13 cellular contexts compared by ENCODE assay signal in genomic region chr11:69009441-69010211, GRCh38. TPM values are rescaled to one million over a fixed set of nuclear protein-coding genes. Genes with fewer than 3 reads are reported as not detected.
DNase-seq lines count a peak whose midpoint lies in the region; ATAC-seq and TF ChIP-seq lines count a peak whose summit lies in the region.
"Had no signal": no experiment of that assay in that cellular context is flagged by ENCODE, and none has a peak within 500 bp of the region (broad histone marks: within the 10 kb centered on the region; RNA-seq: fewer than 3 reads in every experiment).

No MANE protein-coding gene starts in this region.

- H3K36me3 Mint-ChIP-seq in nephron (ENCODE audit: low read depth), result no peaks in the 10 kb centered on the region
- H3K36me3 Mint-ChIP-seq: activated naive CD4-positive, alpha-beta T cell treated with anti-CD3 and anti-CD28 coated beads, Interleukin-2, amount 10 ng/mL, durations not matched to agents 7 days and 5 days had no signal

- CTCF ChIA-PET in PC-3 (lab: Charles Lee), result no interaction called here

- intact Hi-C loops in PC-3 (cut with micrococcal nuclease), result loop anchor here (2.0 kb wide), 1 partner anchor 39 kb away; the partner anchor contains the start of gene TPCN2

- no TSS peak for BruUV-seq in PC-3 (replicated peaks; lab: Mats Ljungman, UMichigan)

- H3K9me2 ChIP-seq in PC-3 (replicated peaks; ENCODE audit: low read length), result no peaks in the 10 kb centered on the region

- H3K9ac ChIP-seq in PC-3 (ENCODE audit: low read length), result peak overlapping the region; percentile 21; the same call in 1 of the 2 replicates

- POLR2A ChIA-PET in PC-3 (lab: Charles Lee; ENCODE audit: unreplicated experiment), result no interaction called here

- H3K4me2 ChIP-seq in PC-3 (ENCODE audit: low read length), result peak overlapping the region; percentile 65

- H3K27ac ChIP-seq in PC-3 (ENCODE audit: low read length) (peak overlapping the region; percentile 50), esophagus (ENCODE audit: low read depth in 2 of 2, low read length in 1 of 2) (peak overlapping the region; percentile 84 to 89), tibial nerve (peak overlapping the region; percentile 71 to 95 (median 84))
- H3K27ac ChIP-seq: HL-60 had no signal

- TF ChIP-seq CTCF in PC-3 (conservative IDR thresholded peaks at IDR 0.05; ENCODE audit: low read depth, low read length) (no peak), nephron (IDR thresholded peaks at IDR 0.05; ENCODE audit: unreplicated experiment in 3 of 3) (no peak), tibial nerve (IDR thresholded peaks at IDR 0.05) (no peak)

- WGBS in esophagus, 2 donors, result 45 to 66% methylated on average over 16 of the region's 16 CpGs
- WGBS in tibial nerve, 2 donors, result 66 to 71% methylated on average over 6 to 15 of the region's 16 CpGs

- H4K20me1 ChIP-seq in PC-3 (ENCODE audit: low read length), result no peaks in the 10 kb centered on the region

- TF ChIP-seq EP300 in tibial nerve (IDR thresholded peaks at IDR 0.05), result no peak

- TF ChIP-seq POLR2A in tibial nerve (IDR thresholded peaks at IDR 0.05), result no peak

- H3K9me3 ChIP-seq in PC-3 (ENCODE audit: low read length), result no peaks in the 10 kb centered on the region
- H3K9me3 ChIP-seq in esophagus (ENCODE audit: control insufficient read depth in 2 of 2, insufficient read depth in 1 of 2, low read depth in 1 of 2, low read length in 1 of 2), result no peaks in the 10 kb centered on the region
- H3K9me3 ChIP-seq in tibial nerve, result no peaks in the 10 kb centered on the region

- H3K4me3 Mint-ChIP-seq in nephron, result peak overlapping the region in 2 of 3 experiments; percentile 36 to 66
- H3K4me3 Mint-ChIP-seq: activated CD4-positive, alpha-beta T cell treated with anti-CD3 and anti-CD28 coated beads, Interleukin-2, amount 10 ng/mL, durations not matched to agents 7 days and 5 days; activated naive CD4-positive, alpha-beta T cell treated with anti-CD3 and anti-CD28 coated beads, Interleukin-2, amount 10 ng/mL, durations not matched to agents 7 days and 5 days had no signal

- H3K9me3 Mint-ChIP-seq in nephron, result no peaks in the 10 kb centered on the region
- H3K9me3 Mint-ChIP-seq: activated CD4-positive, alpha-beta T cell treated with anti-CD3 and anti-CD28 coated beads, Interleukin-2, amount 10 ng/mL, durations not matched to agents 7 days and 5 days; activated naive CD4-positive, alpha-beta T cell treated with anti-CD3 and anti-CD28 coated beads, Interleukin-2, amount 10 ng/mL, durations not matched to agents 7 days and 5 days had no signal

- H3K79me2 ChIP-seq in PC-3 (ENCODE audit: low read length), result no peaks in the 10 kb centered on the region

- H3K4me3 ChIP-seq in PC-3 (ENCODE audit: low read length) (no peak overlapping the region), esophagus (ENCODE audit: low read depth in 1 of 2, low read length in 2 of 2) (no peak overlapping the region), tibial nerve (peak overlapping the region in 1 of 4 donors; percentile 60)
- H3K4me3 ChIP-seq: GM12878 had no signal

- peaks cover 29% of the 10 kb centered on the region for H3K4me1 ChIP-seq in PC-3 (ENCODE audit: insufficient read depth, low read length)
- H3K4me1 ChIP-seq in esophagus (ENCODE audit: control insufficient read depth in 2 of 2, insufficient read depth in 2 of 2, low read length in 1 of 2), result peaks cover 5 to 28% of the 10 kb centered on the region in 2 donors
- H3K4me1 ChIP-seq in tibial nerve, result peaks cover 0 to 81% (median 53%) of the 10 kb centered on the region in 4 donors

- H3K27me3 ChIP-seq in PC-3 (ENCODE audit: low read length), result no peaks in the 10 kb centered on the region
- H3K27me3 ChIP-seq in esophagus (ENCODE audit: control insufficient read depth in 1 of 2, insufficient read depth in 2 of 2, low read length in 2 of 2), result no peaks in the 10 kb centered on the region
- H3K27me3 ChIP-seq in tibial nerve, result no peaks in the 10 kb centered on the region

- DNase-seq in PC-3 (no peak), tibial nerve (ENCODE audit: low spot score in 2 of 2) (no peak), SIG-M5 treated with dmso at 0.1 percent for 504 hours (lab: John Stamatoyannopoulos, UW; ENCODE audit: unreplicated experiment) (no peak)
- DNase-seq in activated T-cell treated with anti-CD3 and anti-CD28 coated beads, Interleukin-2, amount 50 U/mL, for 48 hours, result no peak
- DNase-seq: activated CD4-positive, alpha-beta T cell treated with anti-CD3 and anti-CD28 coated beads, Interleukin-2, amount 10 ng/mL, durations not matched to agents 7 days and 5 days; activated naive CD4-positive, alpha-beta T cell treated with anti-CD3 and anti-CD28 coated beads, Interleukin-2, amount 10 ng/mL, durations not matched to agents 7 days and 5 days had no signal

- peaks cover 22% of the 10 kb centered on the region for H3K27me3 Mint-ChIP-seq in nephron (ENCODE audit: low read depth)

- ATAC-seq in PC-3, result no peak
- no peak for ATAC-seq in GM19463 (IDR thresholded peaks at IDR 0.05; ENCODE audit: unreplicated experiment)
- ATAC-seq: GM12878 had no signal

- H3K4me1 Mint-ChIP-seq in nephron, result peaks cover 40% of the 10 kb centered on the region

- no peak overlapping the region for H2AFZ ChIP-seq in PC-3 (ENCODE audit: low read length)

- peak overlapping the region; percentile 54 to 79 (median 72) for H3K27ac Mint-ChIP-seq in nephron
- H3K27ac Mint-ChIP-seq: activated CD4-positive, alpha-beta T cell treated with anti-CD3 and anti-CD28 coated beads, Interleukin-2, amount 10 ng/mL, durations not matched to agents 7 days and 5 days; activated naive CD4-positive, alpha-beta T cell treated with anti-CD3 and anti-CD28 coated beads, Interleukin-2, amount 10 ng/mL, durations not matched to agents 7 days and 5 days had no signal

- no peaks in the 10 kb centered on the region for H3F3A ChIP-seq in PC-3 (ENCODE audit: low read length, unreplicated experiment)

- H3K36me3 ChIP-seq in PC-3 (ENCODE audit: low read depth, low read length) (no peaks in the 10 kb centered on the region), esophagus (ENCODE audit: control insufficient read depth in 2 of 2, insufficient read depth in 2 of 2, low read length in 1 of 2) (peaks cover 0 to 2% of the 10 kb centered on the region in 2 donors), tibial nerve (peaks cover 0 to 18% (median 0%) of the 10 kb centered on the region in 3 donors)

RNA-seq across cellular contexts. Expression of gene MRGPRF, which starts 3.4 kb away (rescaled TPM):
- total RNA-seq in PC-3 (2014; rRNA removed) (not detected in 2 replicates), tibial nerve (10 to 100 TPM; 34.2 to 67.9 (median 46.3) TPM)
- 10 to 100 TPM in 1 of 2 donors, 1 to 10 TPM in 1; 5.3 to 14.7 TPM for polyA plus RNA-seq in esophagus
- total RNA-seq: activated CD4-positive, alpha-beta T cell treated with anti-CD3 and anti-CD28 coated beads, Interleukin-2, amount 10 ng/mL, durations not matched to agents 7 days and 5 days; GM12878 had no signal
- polyA plus RNA-seq: GM12878 had no signal

RNA-seq across cellular contexts. Expression of gene MRGPRD, which starts 28.8 kb away (rescaled TPM):
- total RNA-seq in PC-3 (2014; rRNA removed), result not detected in 2 replicates
- polyA plus RNA-seq in esophagus, result not detected
- total RNA-seq in tibial nerve, result not detected
- total RNA-seq: activated CD4-positive, alpha-beta T cell treated with anti-CD3 and anti-CD28 coated beads, Interleukin-2, amount 10 ng/mL, durations not matched to agents 7 days and 5 days; GM12878; lower leg skin; renal cortical epithelial cell had no signal
- polyA plus RNA-seq: GM12878 had no signal

RNA-seq across cellular contexts. Expression of gene TPCN2, which starts 39.1 kb away (rescaled TPM):
- total RNA-seq in PC-3 (2014; rRNA removed) (13.0 and 14.5 TPM in 2 replicates), tibial nerve (10 to 100 TPM; 27.1 to 36.1 (median 31.3) TPM)
- polyA plus RNA-seq in esophagus, result 10 to 100 TPM in 1 of 2 donors, 1 to 10 TPM in 1; 6.5 to 12.1 TPM

Comparison
In these comparisons a context has a peak if more than half of its experiments do, and no peak if none do; other contexts are left out.
1. RNA of gene MRGPRF, which starts 3.4 kb away (total RNA-seq): 34.2 to 67.9 TPM in tibial nerve; not detected in PC-3; every median in the first group is over 10 times any median in the second.
2. Peak in every context shown above with its lines, with median percentiles within 50 percentile points of each other: H3K27ac ChIP-seq.